16 cellular contexts compared by ENCODE assay signal in genomic region chr10:27911006-27911405, GRCh38.
DNase-seq lines count a peak whose midpoint lies in the region; TF ChIP-seq lines count a peak whose summit lies in the region.
"Had no signal": no experiment of that assay in that cellular context is flagged by ENCODE, and none has a peak within 500 bp of the region (broad histone marks: within the 10 kb centered on the region; RNA-seq: fewer than 3 reads in every experiment).

No MANE protein-coding gene starts in this region.

- no peaks in the 10 kb centered on the region for H3K27me3 ChIP-seq in SJCRH30
- H3K27me3 ChIP-seq in iPS-18a (ENCODE audit: control insufficient read depth, insufficient read depth, low read length): no peaks in the 10 kb centered on the region

- H3K4me3 Mint-ChIP-seq in glutamatergic neuron (ENCODE audit: unreplicated experiment): no peak overlapping the region
- H3K4me3 Mint-ChIP-seq: CD4-positive, alpha-beta T cell had no signal

- H3K9me3 Mint-ChIP-seq in glutamatergic neuron (ENCODE audit: unreplicated experiment): no peaks in the 10 kb centered on the region
- H3K9me3 Mint-ChIP-seq: CD4-positive, alpha-beta T cell had no signal

- H3K4me3 ChIP-seq in SJCRH30 (peak overlapping the region; percentile 53), iPS-18a (ENCODE audit: low read length) (peak overlapping the region; percentile 23)
- H3K4me3 ChIP-seq: A549, GM23248 had no signal

- no peaks in the 10 kb centered on the region for H3K36me3 ChIP-seq in SJCRH30
- H3K36me3 ChIP-seq in iPS-18a (ENCODE audit: control insufficient read depth, low read depth, low read length): no peaks in the 10 kb centered on the region

- no peak for TF ChIP-seq CTCF in glutamatergic neuron (IDR thresholded peaks at IDR 0.05; ENCODE audit: partially characterized antibody, unreplicated experiment)

- H3K9ac ChIP-seq in iPS-18a (ENCODE audit: low read length): peak overlapping the region; percentile 45
- H3K9ac ChIP-seq: GM23248 had no signal

- no peaks in the 10 kb centered on the region for H3K27me3 Mint-ChIP-seq in glutamatergic neuron (ENCODE audit: unreplicated experiment)

- no peaks in the 10 kb centered on the region for H3K36me3 Mint-ChIP-seq in glutamatergic neuron (ENCODE audit: unreplicated experiment)

- H3K4me1 ChIP-seq in SJCRH30 (peaks cover 43% of the 10 kb centered on the region), iPS-18a (ENCODE audit: control insufficient read depth, low read depth, low read length) (peaks cover 34% of the 10 kb centered on the region)
- H3K4me1 ChIP-seq: A549, Caco-2 had no signal

- peaks cover 5% of the 10 kb centered on the region for H3K4me1 Mint-ChIP-seq in glutamatergic neuron (ENCODE audit: low read depth, unreplicated experiment)

- DNase-seq in G401 (ENCODE audit: low spot score) (peak; percentile 97), SJCRH30 (peak; percentile 43 to 71), cerebellar nuclear complex (lab: John Stamatoyannopoulos, UW) (peak; percentile 71 to 83), pons (ENCODE audit: low spot score) (no peak), NCI-H526 treated with DMSO at 0.1 percent for 48 hours (lab: John Stamatoyannopoulos, UW) (no peak), RKO (ENCODE audit: low spot score) (no peak), glutamatergic neuron (no peak)
- DNase-seq: AML-193; Caco-2; CD4-positive, alpha-beta T cell; GDM1; GM23248 had no signal

- H3K27ac ChIP-seq in SJCRH30 (peak overlapping the region; percentile 92), iPS-18a (ENCODE audit: low read length) (no peak overlapping the region)
- H3K27ac ChIP-seq: 22Rv1, A549, C4-2B, GM23248 had no signal

- H3K27ac Mint-ChIP-seq in glutamatergic neuron (ENCODE audit: unreplicated experiment): no peak overlapping the region
- H3K27ac Mint-ChIP-seq: CD4-positive, alpha-beta T cell had no signal

- H3K9me3 ChIP-seq in SJCRH30 (replicated peaks) (peaks cover 6% of the 10 kb centered on the region; the same call in 1 of the 2 replicates), iPS-18a (ENCODE audit: control insufficient read depth, low read depth, low read length) (no peaks in the 10 kb centered on the region)
- H3K9me3 ChIP-seq: A549, Caco-2 had no signal

- in situ Hi-C loops in G401 (cut with HindIII; ENCODE audit: low sequenced_read_pairs): no loop called here

Comparison
In these comparisons a context has a peak if more than half of its experiments do, and no peak if none do; other contexts are left out.
1. DNase-seq: peak in G401 (single experiment), SJCRH30 (2 of 2) and cerebellar nuclear complex (2 of 2); none in pons (single experiment), NCI-H526 treated with DMSO at 0.1 percent for 48 hours (single experiment), RKO (single experiment) and glutamatergic neuron (single experiment).